In the genomic region with DNA sequence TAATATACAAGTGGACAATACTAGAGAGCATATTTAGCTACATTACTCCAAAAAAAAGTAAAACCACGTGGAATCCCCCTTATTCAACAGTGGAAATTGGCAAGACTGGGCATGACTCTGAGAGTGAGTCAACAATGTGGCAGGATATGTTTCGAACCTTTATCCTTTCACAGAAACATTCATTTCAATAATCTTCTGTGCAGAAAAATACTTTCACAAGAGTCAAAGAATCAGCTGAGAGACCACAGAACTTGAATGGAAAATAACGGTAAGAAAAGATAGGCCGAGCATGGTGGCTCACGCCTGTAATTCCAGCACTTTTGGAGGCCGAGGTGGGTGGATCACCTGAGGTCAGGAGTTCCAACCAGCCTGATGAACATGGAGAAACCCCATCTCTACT, we compare ENCODE assay signal across 1 cellular context.
A peak's percentile ranks its signal among the peaks of the same experiment; 100 is the strongest.
TF ChIP-seq lines count a peak whose summit lies in the region.

No MANE protein-coding gene starts in this region.

TF ChIP-seq in GM12878, 131 proteins besides CTCF, POLR2A, EP300 and RAD21 (continued from another document):
- TF ChIP-seq SP1 (IDR thresholded peaks at IDR 0.05; ENCODE audit: low read depth, low read length), result peak; percentile 14
- TF ChIP-seq ZZZ3 (IDR thresholded peaks at IDR 0.05; ENCODE audit: control insufficient read depth, insufficient read length, low read depth), result no peak
- no peak for TF ChIP-seq HDAC2 (IDR thresholded peaks at IDR 0.05)
- peak; percentile 93 for TF ChIP-seq JUNB (IDR thresholded peaks at IDR 0.05)
- TF ChIP-seq, protein P1, sequence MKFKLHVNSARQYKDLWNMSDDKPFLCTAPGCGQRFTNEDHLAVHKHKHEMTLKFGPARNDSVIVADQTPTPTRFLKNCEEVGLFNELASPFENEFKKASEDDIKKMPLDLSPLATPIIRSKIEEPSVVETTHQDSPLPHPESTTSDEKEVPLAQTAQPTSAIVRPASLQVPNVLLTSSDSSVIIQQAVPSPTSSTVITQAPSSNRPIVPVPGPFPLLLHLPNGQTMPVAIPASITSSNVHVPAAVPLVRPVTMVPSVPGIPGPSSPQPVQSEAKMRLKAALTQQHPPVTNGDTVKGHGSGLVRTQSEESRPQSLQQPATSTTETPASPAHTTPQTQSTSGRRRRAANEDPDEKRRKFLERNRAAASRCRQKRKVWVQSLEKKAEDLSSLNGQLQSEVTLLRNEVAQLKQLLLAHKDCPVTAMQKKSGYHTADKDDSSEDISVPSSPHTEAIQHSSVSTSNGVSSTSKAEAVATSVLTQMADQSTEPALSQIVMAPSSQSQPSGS (IDR thresholded peaks at IDR 0.05; ENCODE audit: low read length), result peak; percentile 60; the same call in 1 of the 2 replicates
TF ChIP-seq in GM12878: peak in this region for 31.
